In genomic region chr4:43271946-43272345, GRCh38 we compare ENCODE assay signal across 6 cellular contexts.
"Had no signal": no experiment of that assay in that cellular context is flagged by ENCODE, and none has a peak within 500 bp of the region (broad histone marks: within the 10 kb centered on the region; RNA-seq: fewer than 3 reads in every experiment).

No MANE protein-coding gene starts in this region.

- H2AFZ ChIP-seq: GM23338 had no signal

- H3K27ac ChIP-seq: HL-60 had no signal

- H3K4me3 Mint-ChIP-seq: GM23338, H9, IgD-negative memory B cell had no signal

- H3K27me3 Mint-ChIP-seq: IgD-negative memory B cell had no signal

- H3K4me1 Mint-ChIP-seq: IgD-negative memory B cell had no signal

- H3K27ac Mint-ChIP-seq: GM23338, H9, IgD-negative memory B cell had no signal

- H3K4me2 ChIP-seq: GM23338 had no signal

- DNase-seq: H9, HCEC 1CT had no signal

- ATAC-seq: GM23338, HepG2 had no signal

- H3K4me3 ChIP-seq: GM23338 had no signal

- H3K9me3 Mint-ChIP-seq: GM23338 had no signal
